In genomic region chr17:72684405-72685020, GRCh38 we compare ENCODE assay signal across 19 cellular contexts.
DNase-seq lines count a peak whose midpoint lies in the region; ATAC-seq and TF ChIP-seq lines count a peak whose summit lies in the region.
"Had no signal": no experiment of that assay in that cellular context is flagged by ENCODE, and none has a peak within 500 bp of the region (broad histone marks: within the 10 kb centered on the region; RNA-seq: fewer than 3 reads in every experiment).

No MANE protein-coding gene starts in this region.

- no peaks in the 10 kb centered on the region for H3K36me3 ChIP-seq in GM23248 (ENCODE audit: low read depth)
- no peaks in the 10 kb centered on the region for H3K36me3 ChIP-seq in NT2/D1 (ENCODE audit: insufficient read depth, insufficient read length, low read length)
- no peaks in the 10 kb centered on the region for H3K36me3 ChIP-seq in fibroblast of lung (ENCODE audit: control insufficient read depth, insufficient read depth, low read length)
- H3K36me3 ChIP-seq in skeletal muscle satellite cell (ENCODE audit: insufficient read depth, low read length), result no peaks in the 10 kb centered on the region
- H3K36me3 ChIP-seq in neuronal stem cell (replicated peaks in 1 of 2; ENCODE audit: control insufficient read depth in 2 of 2, insufficient read depth in 2 of 2, low read length in 2 of 2), result no peaks in the 10 kb centered on the region
- H3K36me3 ChIP-seq: BLaER1, gastroesophageal sphincter, left ventricle myocardium inferior, SJCRH30, thoracic aorta had no signal

- H3K79me2 ChIP-seq in GM23248 (ENCODE audit: insufficient read depth) (no peaks in the 10 kb centered on the region), fibroblast of lung (ENCODE audit: control insufficient read depth, insufficient read depth, low read length) (no peaks in the 10 kb centered on the region)
- H3K79me2 ChIP-seq: parathyroid adenoma had no signal

- no peak overlapping the region for H2BK12ac ChIP-seq in neuronal stem cell (ENCODE audit: low read length)

- no peaks in the 10 kb centered on the region for H3K9me3 ChIP-seq in GM23248 (ENCODE audit: low read depth)
- H3K9me3 ChIP-seq in NT2/D1 (ENCODE audit: insufficient read depth, low read length), result no peaks in the 10 kb centered on the region
- no peaks in the 10 kb centered on the region for H3K9me3 ChIP-seq in fibroblast of lung (ENCODE audit: control insufficient read depth, insufficient read depth, low read depth, low read length)
- H3K9me3 ChIP-seq in skeletal muscle satellite cell (replicated peaks; ENCODE audit: low read length), result no peaks in the 10 kb centered on the region
- H3K9me3 ChIP-seq in neuronal stem cell (replicated peaks in 1 of 2; ENCODE audit: control insufficient read depth in 2 of 2, insufficient read depth in 1 of 2, low read depth in 1 of 2, low read length in 2 of 2), result no peaks in the 10 kb centered on the region
- H3K9me3 ChIP-seq: BLaER1, gastroesophageal sphincter, left ventricle myocardium inferior, SJCRH30, thoracic aorta had no signal

- no peak overlapping the region for H4K8ac ChIP-seq in neuronal stem cell (ENCODE audit: low read depth, low read length)

- no peak overlapping the region for H2BK120ac ChIP-seq in neuronal stem cell (ENCODE audit: low read depth, low read length)

- H3K4me3 ChIP-seq in GM23248 (no peak overlapping the region), NT2/D1 (ENCODE audit: insufficient read length, low read depth) (no peak overlapping the region), fibroblast of lung (replicated peaks in 1 of 4; ENCODE audit: control extremely low read depth in 1 of 4, insufficient read depth in 1 of 4, low read depth in 3 of 4, low read length in 4 of 4) (no peak overlapping the region), skeletal muscle satellite cell (ENCODE audit: low read length) (no peak overlapping the region), neuronal stem cell (ENCODE audit: low read length in 2 of 2) (no peak overlapping the region)
- H3K4me3 ChIP-seq: BLaER1, gastroesophageal sphincter, left ventricle myocardium inferior, SJCRH30, thoracic aorta had no signal

- peaks cover 22% of the 10 kb centered on the region for H3F3A ChIP-seq in GM23248 (ENCODE audit: insufficient read depth)

- H4K20me1 ChIP-seq in GM23248 (ENCODE audit: insufficient read depth) (no peaks in the 10 kb centered on the region), fibroblast of lung (ENCODE audit: control insufficient read depth, extremely low read depth, insufficient read depth, low read length) (no peaks in the 10 kb centered on the region)
- H4K20me1 ChIP-seq: BLaER1 had no signal

- H3K4ac ChIP-seq in neuronal stem cell (ENCODE audit: low read length), result no peak overlapping the region

- H2BK5ac ChIP-seq in neuronal stem cell (ENCODE audit: low read length), result no peak overlapping the region

- peak overlapping the region; percentile 43 for H3K4me2 ChIP-seq in GM23248 (ENCODE audit: unreplicated experiment)
- H3K4me2 ChIP-seq in fibroblast of lung (ENCODE audit: extremely low read depth, insufficient read depth, low read length), result no peak overlapping the region
- peak overlapping the region; percentile 61 for H3K4me2 ChIP-seq in skeletal muscle satellite cell (ENCODE audit: low read length)
- H3K4me2 ChIP-seq in neuronal stem cell (ENCODE audit: insufficient read depth, low read length, poor library complexity, severe bottlenecking), result no peak overlapping the region
- H3K4me2 ChIP-seq: BLaER1 had no signal

- no peaks in the 10 kb centered on the region for H3K79me1 ChIP-seq in neuronal stem cell (ENCODE audit: low read depth, low read length)

- peak overlapping the region; percentile 55 for H3K27ac ChIP-seq in GM23248
- H3K27ac ChIP-seq in fibroblast of lung (ENCODE audit: insufficient read depth, low read length), result peak overlapping the region; percentile 54
- no peak overlapping the region for H3K27ac ChIP-seq in neuronal stem cell (replicated peaks; ENCODE audit: low read length)
- H3K27ac ChIP-seq: BLaER1, gastroesophageal sphincter, left ventricle myocardium inferior, parathyroid adenoma, SJCRH30, thoracic aorta had no signal

- H4K91ac ChIP-seq in neuronal stem cell (ENCODE audit: low read depth, low read length, poor library complexity), result no peak overlapping the region

- H3K27me3 ChIP-seq in GM23248 (replicated peaks; ENCODE audit: insufficient read depth) (no peaks in the 10 kb centered on the region), NT2/D1 (ENCODE audit: insufficient read depth, insufficient read length) (no peaks in the 10 kb centered on the region), fibroblast of lung (ENCODE audit: control insufficient read depth, insufficient read depth, low read length) (no peaks in the 10 kb centered on the region), skeletal muscle satellite cell (ENCODE audit: control insufficient read depth, insufficient read depth, low read length) (no peaks in the 10 kb centered on the region), neuronal stem cell (ENCODE audit: control insufficient read depth in 3 of 3, insufficient read depth in 3 of 3, low read depth in 1 of 3, low read length in 3 of 3) (no peaks in the 10 kb centered on the region)
- H3K27me3 ChIP-seq: BLaER1, gastroesophageal sphincter had no signal

- no peak overlapping the region for H3K14ac ChIP-seq in neuronal stem cell (ENCODE audit: low read length)

- no peak for DNase-seq in GM23248
- no peak for DNase-seq in NT2/D1 (ENCODE audit: low read depth, low spot score)
- DNase-seq in fibroblast of lung (ENCODE audit: low read depth in 2 of 2), result no peak
- no peak for DNase-seq in NCI-H524 treated with DMSO at 0.1 percent for 48 hours (lab: John Stamatoyannopoulos, UW)
- no peak for DNase-seq in G401 (ENCODE audit: low spot score)
- no peak for DNase-seq in neuronal stem cell (ENCODE audit: low spot score)
- DNase-seq: activated CD4-positive, alpha-beta T cell treated with anti-CD3 and anti-CD28 coated beads for 1 hour; activated effector memory CD4-positive, alpha-beta T cell treated with Interleukin-2 at 50 U/mL for 16 hours; left ventricle myocardium inferior; NCI-H1694; NCI-H446 treated with DMSO at 0.1 percent for 48 hours; SJCRH30; T-helper 9 cell had no signal

- H3K9me2 ChIP-seq in GM23248 (ENCODE audit: insufficient read depth), result no peaks in the 10 kb centered on the region

- TF ChIP-seq CTCF in fibroblast of lung (conservative IDR thresholded peaks at IDR 0.05 in 1 of 2, IDR thresholded peaks at IDR 0.05 in 1 of 2; ENCODE audit: low read depth in 1 of 2, low read length in 2 of 2), result no peak

- H3K18ac ChIP-seq in neuronal stem cell (ENCODE audit: low read length), result no peak overlapping the region

- in situ Hi-C loops in GM23248 (cut with MboI) (no loop called here), G401 (cut with HindIII; ENCODE audit: low sequenced_read_pairs) (no loop called here)

- H3K9ac ChIP-seq in GM23248 (peak overlapping the region; percentile 5; the same call in 1 of the 2 replicates), NT2/D1 (ENCODE audit: insufficient read length, low read depth) (peak overlapping the region; percentile 0), fibroblast of lung (ENCODE audit: insufficient read depth, low read length) (no peak overlapping the region), skeletal muscle satellite cell (ENCODE audit: low read depth, low read length) (no peak overlapping the region), neuronal stem cell (ENCODE audit: low read depth, low read length, poor library complexity) (no peak overlapping the region)
- H3K9ac ChIP-seq: BLaER1, parathyroid adenoma had no signal

- no peak overlapping the region for H2BK15ac ChIP-seq in neuronal stem cell (ENCODE audit: low read length)

- 88 to 89% methylated on average over 11 of the region's 11 CpGs for WGBS in GM23248 (ENCODE audit: low coverage in 1 of 2, low lambda C conversion rate in 2 of 2, missing lambda C conversion rate in 2 of 2), 2 experiments
- WGBS in neuronal stem cell (ENCODE audit: extremely low coverage in 2 of 2, insufficient read length in 2 of 2, insufficient replicate concordance in 1 of 2), 2 donors, result no CpG with 5 or more reads among the region's 11 CpGs

- H3K4me1 ChIP-seq in GM23248 (ENCODE audit: insufficient read depth) (peaks cover 31% of the 10 kb centered on the region), NT2/D1 (ENCODE audit: insufficient read depth, insufficient read length) (peaks cover 8% of the 10 kb centered on the region), fibroblast of lung (ENCODE audit: control insufficient read depth, extremely low read depth, insufficient read depth, low read length) (peaks cover 14% of the 10 kb centered on the region), skeletal muscle satellite cell (ENCODE audit: control insufficient read depth, insufficient read depth, low read length) (peaks cover 43% of the 10 kb centered on the region), neuronal stem cell (ENCODE audit: control insufficient read depth in 2 of 2, insufficient read depth in 1 of 2, low read depth in 1 of 2, low read length in 2 of 2) (no peaks in the 10 kb centered on the region)
- H3K4me1 ChIP-seq: gastroesophageal sphincter, parathyroid adenoma, SJCRH30 had no signal

- ATAC-seq in HG03460 (IDR thresholded peaks at IDR 0.05; ENCODE audit: unreplicated experiment), result no peak

- H2AFZ ChIP-seq in GM23248 (no peak overlapping the region), fibroblast of lung (ENCODE audit: low read length) (no peak overlapping the region), neuronal stem cell (ENCODE audit: low read length) (no peak overlapping the region)
- H2AFZ ChIP-seq: parathyroid adenoma had no signal

- H2AK5ac ChIP-seq in neuronal stem cell (ENCODE audit: low read depth, low read length), result no peak overlapping the region

- no peak overlapping the region for H3K23ac ChIP-seq in neuronal stem cell (ENCODE audit: low read depth, low read length, poor library complexity)

Comparison
In these comparisons a context has a peak if more than half of its experiments do, and no peak if none do; other contexts are left out.
1. H3K4me2 ChIP-seq: peak in GM23248 (single experiment) and skeletal muscle satellite cell (single experiment); none in fibroblast of lung (single experiment) and neuronal stem cell (single experiment).
2. H3K9ac ChIP-seq: peak in GM23248 (single experiment) and NT2/D1 (single experiment); none in fibroblast of lung (single experiment), skeletal muscle satellite cell (single experiment) and neuronal stem cell (single experiment).